Comparison of ENCODE assay signal across 8 cellular contexts in genomic region chr1:112337028-112337531, GRCh38. TPM values are rescaled to one million over a fixed set of nuclear protein-coding genes. Genes with fewer than 3 reads are reported as not detected.
A peak's percentile ranks its signal among the peaks of the same experiment; 100 is the strongest.
DNase-seq lines count a peak whose midpoint lies in the region; ATAC-seq lines count a peak whose summit lies in the region.

No MANE protein-coding gene starts in this region.

- H3K9me3 Mint-ChIP-seq in activated naive CD4-positive, alpha-beta T cell treated with anti-CD3 and anti-CD28 coated beads, Interleukin-2, amount 50 U/mL, for 72 hours = no peaks in the 10 kb centered on the region

- no peak overlapping the region for H3K27ac Mint-ChIP-seq in activated naive CD4-positive, alpha-beta T cell treated with anti-CD3 and anti-CD28 coated beads, Interleukin-2, amount 50 U/mL, for 72 hours

- ATAC-seq in activated naive CD4-positive, alpha-beta T cell treated with anti-CD3 and anti-CD28 coated beads, Interleukin-2, amount 50 U/mL, for 72 hours = peak; percentile 31 to 66
- ATAC-seq in stimulated activated naive CD8-positive, alpha-beta T cell treated with anti-CD3 and anti-CD28 coated beads, Interleukin-15, Interleukin-2, amounts not matched to agents 100 U/mL and 50 U/mL, for 24 hours = peak; percentile 43
- ATAC-seq in HG02588 (IDR thresholded peaks at IDR 0.05; ENCODE audit: unreplicated experiment) = no peak
- no peak for ATAC-seq in HG03432 (IDR thresholded peaks at IDR 0.05; ENCODE audit: unreplicated experiment)

- DNase-seq in 8988T = peak; percentile 17
- DNase-seq in ELR (ENCODE audit: low read depth) = peak; percentile 54
- peak; percentile 48 for DNase-seq in NCI-H146 (lab: John Stamatoyannopoulos, UW)
- peak in 1 of 2 donors; percentile 6 for DNase-seq in activated naive CD4-positive, alpha-beta T cell treated with anti-CD3 and anti-CD28 coated beads, Interleukin-2, amount 50 U/mL, for 72 hours (ENCODE audit: low spot score in 2 of 2)
- peak; percentile 34 for DNase-seq in hepatic stellate cell (ENCODE audit: low spot score)
- DNase-seq in stimulated activated naive CD8-positive, alpha-beta T cell treated with anti-CD3 and anti-CD28 coated beads, Interleukin-15, Interleukin-2, amounts not matched to agents 100 U/mL and 50 U/mL, for 24 hours = peak; percentile 17

- H3K36me3 Mint-ChIP-seq in activated naive CD4-positive, alpha-beta T cell treated with anti-CD3 and anti-CD28 coated beads, Interleukin-2, amount 50 U/mL, for 72 hours = no peaks in the 10 kb centered on the region

RNA-seq across cellular contexts. Expression of gene CTTNBP2NL, which starts 58.9 kb away (rescaled TPM):
- 1 to 10 TPM; 3.4 to 5.5 TPM for total RNA-seq in activated naive CD4-positive, alpha-beta T cell treated with anti-CD3 and anti-CD28 coated beads, Interleukin-2, amount 50 U/mL, for 72 hours

Comparison
In these comparisons a context has a peak if more than half of its experiments do, and no peak if none do; other contexts are left out.
1. ATAC-seq: peak in activated naive CD4-positive, alpha-beta T cell treated with anti-CD3 and anti-CD28 coated beads, Interleukin-2, amount 50 U/mL, for 72 hours (2 of 2) and stimulated activated naive CD8-positive, alpha-beta T cell treated with anti-CD3 and anti-CD28 coated beads, Interleukin-15, Interleukin-2, amounts not matched to agents 100 U/mL and 50 U/mL, for 24 hours (single experiment); none in HG02588 (single experiment) and HG03432 (single experiment).